Comparison of ENCODE assay signal across 13 cellular contexts in the genomic region with DNA sequence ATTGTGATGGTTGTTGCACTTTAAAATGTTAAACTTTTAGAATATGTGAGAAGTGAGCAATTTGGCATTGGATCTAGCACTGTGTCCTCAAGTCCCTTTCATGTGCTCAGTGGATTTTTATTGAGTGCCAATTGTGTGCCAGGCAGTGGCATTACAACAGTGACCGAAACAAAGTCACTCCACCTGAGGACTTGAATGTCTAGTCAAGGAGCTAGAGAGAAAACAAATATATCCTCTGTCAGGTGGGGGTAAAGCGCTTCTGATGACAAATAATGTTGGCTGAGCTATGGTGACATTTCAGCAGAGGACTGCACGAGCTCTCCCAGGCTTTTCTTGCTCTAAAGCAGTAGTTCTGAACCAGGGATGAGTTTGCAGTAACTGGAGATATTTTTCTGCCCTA.
DNase-seq lines count a peak whose midpoint lies in the region; ATAC-seq and TF ChIP-seq lines count a peak whose summit lies in the region.
"Had no signal": no experiment of that assay in that cellular context is flagged by ENCODE, and none has a peak within 500 bp of the region (broad histone marks: within the 10 kb centered on the region; RNA-seq: fewer than 3 reads in every experiment).

No MANE protein-coding gene starts in this region.

- ATAC-seq in left ventricle myocardium superior, result peak; percentile 30

- intact Hi-C loops in left ventricle myocardium superior (cut with micrococcal nuclease) (no loop called here), left ventricle myocardium inferior (cut with micrococcal nuclease) (no loop called here)

- DNase-seq in left ventricle myocardium superior, result no peak
- DNase-seq in left ventricle myocardium inferior, result no peak
- peak; percentile 3 for DNase-seq in G401 (ENCODE audit: low spot score)
- DNase-seq in NCI-H510A treated with DMSO at 0.1 percent for 48 hours (lab: John Stamatoyannopoulos, UW), result peak; percentile 31
- DNase-seq in NCI-H2196 treated with DMSO at 0.1 percent for 48 hours (lab: John Stamatoyannopoulos, UW; ENCODE audit: unreplicated experiment), result no peak
- no peak for DNase-seq in NCI-H2227 treated with DMSO at 0.1 percent for 48 hours (lab: John Stamatoyannopoulos, UW)
- DNase-seq: C1 segment of cervical spinal cord; CD4-positive, alpha-beta memory T cell; COR-L47; DMS153; GOT3; HFFc6 had no signal

- H3K36me3 ChIP-seq in left ventricle myocardium inferior, result no peaks in the 10 kb centered on the region
- H3K36me3 ChIP-seq: HAP-1 had no signal

- no peaks in the 10 kb centered on the region for H3K27me3 ChIP-seq in left ventricle myocardium inferior (ENCODE audit: low read depth)

- H3K9me3 ChIP-seq in left ventricle myocardium inferior (replicated peaks), result no peaks in the 10 kb centered on the region
- H3K9me3 ChIP-seq: HAP-1 had no signal

- TF ChIP-seq CTCF in left ventricle myocardium inferior (IDR thresholded peaks at IDR 0.05; ENCODE audit: borderline replicate concordance), result no peak

- H3K27ac ChIP-seq in left ventricle myocardium inferior (replicated peaks), result no peak overlapping the region

- H3K4me1 ChIP-seq in left ventricle myocardium inferior, result peaks cover 24% of the 10 kb centered on the region
- H3K4me1 ChIP-seq: HAP-1 had no signal

- H3K4me3 ChIP-seq in left ventricle myocardium inferior, result no peak overlapping the region
- H3K4me3 ChIP-seq: HAP-1 had no signal

- in situ Hi-C loops in G401 (cut with HindIII; ENCODE audit: low sequenced_read_pairs), result no loop called here

Comparison
In these comparisons a context has a peak if more than half of its experiments do, and no peak if none do; other contexts are left out.
1. DNase-seq: peak in G401 (single experiment) and NCI-H510A treated with DMSO at 0.1 percent for 48 hours (single experiment); none in left ventricle myocardium superior (single experiment), left ventricle myocardium inferior (single experiment), NCI-H2196 treated with DMSO at 0.1 percent for 48 hours (single experiment) and NCI-H2227 treated with DMSO at 0.1 percent for 48 hours (single experiment).